8 cellular contexts compared by ENCODE assay signal in genomic region chr12:118035194-118036041, GRCh38. TPM values are rescaled to one million over a fixed set of nuclear protein-coding genes. Genes with fewer than 3 reads are reported as not detected.
DNase-seq lines count a peak whose midpoint lies in the region; ATAC-seq, FAIRE-seq and TF ChIP-seq lines count a peak whose summit lies in the region.

No MANE protein-coding gene starts in this region.

- peak; percentile 74 for DNase-seq in activated CD8-positive, alpha-beta memory T cell treated with anti-CD3 and anti-CD28 coated beads for 24 hours
- DNase-seq in activated CD8-positive, alpha-beta memory T cell treated with anti-CD3 and anti-CD28 coated beads, Interleukin-2, amount 50 U/mL, for 48 hours = no peak
- DNase-seq in HT1080 (ENCODE audit: low read depth) (peak; percentile 41), astrocyte of the spinal cord (ENCODE audit: low read depth, low spot score) (peak; percentile 30), small intestine (peak; percentile 6), retina (no peak), SIG-M5 treated with dmso at 0.1 percent for 504 hours (lab: John Stamatoyannopoulos, UW; ENCODE audit: unreplicated experiment) (no peak)

- H3K9me3 ChIP-seq in small intestine (ENCODE audit: control insufficient read depth, low read depth) = no peaks in the 10 kb centered on the region

- no peaks in the 10 kb centered on the region for H3K27me3 ChIP-seq in small intestine (ENCODE audit: control insufficient read depth in 2 of 2, insufficient read depth in 2 of 2, low read length in 2 of 2)

- H3K4me3 ChIP-seq in astrocyte of the spinal cord (ENCODE audit: low read depth, low read length) (no peak overlapping the region), small intestine (ENCODE audit: low read depth in 1 of 2, low read length in 2 of 2) (no peak overlapping the region)

- H3K4me1 ChIP-seq in small intestine (ENCODE audit: control insufficient read depth in 2 of 2, insufficient read depth in 1 of 2, low read depth in 1 of 2, low read length in 1 of 2) = no peaks in the 10 kb centered on the region

- in situ Hi-C loops in astrocyte of the spinal cord (cut with HindIII; ENCODE audit: low sequenced_read_pairs) = no loop called here

- H3K36me3 ChIP-seq in small intestine (ENCODE audit: control insufficient read depth in 2 of 2, insufficient read depth in 2 of 2, low read length in 2 of 2) = peaks cover 29 to 39% of the 10 kb centered on the region in 2 donors

- ATAC-seq in GM21529 (IDR thresholded peaks at IDR 0.05; ENCODE audit: unreplicated experiment) = peak; percentile 84

- WGBS in small intestine, 3 donors = 74 to 78% (median 75%) methylated on average over 9 of the region's 9 CpGs

- peak overlapping the region in 1 of 2 donors; percentile 2 for H3K27ac ChIP-seq in small intestine (ENCODE audit: low read depth in 1 of 2, low read length in 1 of 2)

- FAIRE-seq in small intestine (lab: Jason Lieb, UNC) = no peak

- peak; percentile 31 for TF ChIP-seq CTCF in astrocyte of the spinal cord (IDR thresholded peaks at IDR 0.05; ENCODE audit: low read depth, low read length)

RNA-seq across cellular contexts. Expression of gene RFC5, which starts 18.9 kb away (rescaled TPM):
- total RNA-seq in HT1080 (2014; rRNA removed; shearing (Covaris generic)) = 59.4 and 65.7 TPM in 2 replicates
- 45.0 and 46.1 TPM in 2 replicates for polyA plus RNA-seq in HT1080 (2015; cell fraction: cytosol; rRNA removed)
- polyA plus RNA-seq in HT1080 (2015; cell fraction: nucleus; rRNA removed) = 52.5 and 66.6 TPM in 2 replicates
- 10 to 100 TPM in 1 of 3 donors, 1 to 10 TPM in 2; 6.5 to 16.2 (median 6.5) TPM for polyA plus RNA-seq in small intestine

RNA-seq across cellular contexts. Expression of gene WSB2, which starts 25.6 kb away (rescaled TPM):
- 78.1 and 108 TPM in 2 replicates for total RNA-seq in HT1080 (2014; rRNA removed; shearing (Covaris generic))
- 78.4 and 80.0 TPM in 2 replicates for polyA plus RNA-seq in HT1080 (2015; cell fraction: cytosol; rRNA removed)
- 22.9 and 23.1 TPM in 2 replicates for polyA plus RNA-seq in HT1080 (2015; cell fraction: nucleus; rRNA removed)
- polyA plus RNA-seq in small intestine = 100 to 1,000 TPM in 2 of 3 donors, 10 to 100 TPM in 1; 47.4 to 122 (median 114) TPM

Comparison
In these comparisons a context has a peak if more than half of its experiments do, and no peak if none do; other contexts are left out.
1. DNase-seq: peak in activated CD8-positive, alpha-beta memory T cell treated with anti-CD3 and anti-CD28 coated beads for 24 hours (single experiment), HT1080 (single experiment), astrocyte of the spinal cord (single experiment) and small intestine (single experiment); none in activated CD8-positive, alpha-beta memory T cell treated with anti-CD3 and anti-CD28 coated beads, Interleukin-2, amount 50 U/mL, for 48 hours (single experiment), retina (single experiment) and SIG-M5 treated with dmso at 0.1 percent for 504 hours (single experiment).